Comparison of ENCODE assay signal across 27 cellular contexts in the genomic region with DNA sequence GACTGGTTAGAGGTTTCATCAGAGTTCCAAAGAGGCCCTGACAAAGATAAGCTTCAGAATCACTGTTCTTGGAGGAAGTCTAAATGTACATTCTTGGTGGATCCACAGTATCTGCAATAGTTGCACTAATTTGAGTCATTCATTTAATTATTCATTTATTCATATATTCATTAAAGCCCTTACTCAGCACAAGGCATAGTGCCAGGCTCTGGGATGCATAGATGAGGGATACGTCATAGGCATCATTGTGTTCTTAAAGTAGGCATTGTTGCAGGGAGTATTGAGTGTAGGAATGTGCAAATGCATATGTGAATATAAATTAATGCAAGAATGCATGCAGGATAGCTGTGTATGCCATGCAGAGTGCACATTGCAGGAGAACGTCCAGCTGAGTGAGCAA.
DNase-seq lines count a peak whose midpoint lies in the region; ATAC-seq, FAIRE-seq and TF ChIP-seq lines count a peak whose summit lies in the region.
"Had no signal": no experiment of that assay in that cellular context is flagged by ENCODE, and none has a peak within 500 bp of the region (broad histone marks: within the 10 kb centered on the region; RNA-seq: fewer than 3 reads in every experiment).

No MANE protein-coding gene starts in this region.

- H3K9me3 Mint-ChIP-seq in Caco-2 (ENCODE audit: unreplicated experiment), result peaks cover 13% of the 10 kb centered on the region
- H3K9me3 Mint-ChIP-seq in mesothelial cell of epicardium, result no peaks in the 10 kb centered on the region
- H3K9me3 Mint-ChIP-seq in CD4-positive, alpha-beta memory T cell, result peaks cover 0 to 7% (median 3%) of the 10 kb centered on the region in 8 donors

- 82% methylated on average over 2 of the region's 2 CpGs for WGBS in smooth muscle cell (ENCODE audit: low lambda C conversion rate)

- H3K4me3 Mint-ChIP-seq in Caco-2 (ENCODE audit: unreplicated experiment) (no peak overlapping the region), mesothelial cell of epicardium (no peak overlapping the region)
- H3K4me3 Mint-ChIP-seq in CD4-positive, alpha-beta memory T cell, result no peak overlapping the region
- H3K4me3 Mint-ChIP-seq: B cell; CD8-positive, alpha-beta memory T cell had no signal

- H3K27me3 Mint-ChIP-seq in Caco-2 (ENCODE audit: insufficient read depth, unreplicated experiment) (no peaks in the 10 kb centered on the region), mesothelial cell of epicardium (ENCODE audit: low read depth) (peaks cover 22% of the 10 kb centered on the region)
- peaks cover 2 to 17% of the 10 kb centered on the region in 2 donors for H3K27me3 Mint-ChIP-seq in CD4-positive, alpha-beta memory T cell
- H3K27me3 Mint-ChIP-seq: B cell had no signal

- BruUV-seq in Caco-2 (replicated peaks; lab: Mats Ljungman, UMichigan), result no TSS peak

- no peak overlapping the region for H3K9ac ChIP-seq in smooth muscle cell (ENCODE audit: low read depth)

- peaks cover 32% of the 10 kb centered on the region for H3K4me1 Mint-ChIP-seq in Caco-2 (ENCODE audit: low read depth, unreplicated experiment)
- peaks cover 3% of the 10 kb centered on the region for H3K4me1 Mint-ChIP-seq in mesothelial cell of epicardium
- no peaks in the 10 kb centered on the region for H3K4me1 Mint-ChIP-seq in CD4-positive, alpha-beta memory T cell
- H3K4me1 Mint-ChIP-seq: B cell; CD8-positive, alpha-beta memory T cell had no signal

- H2AFZ ChIP-seq in smooth muscle cell (ENCODE audit: low read depth), result no peak overlapping the region

- H3K36me3 ChIP-seq in Caco-2 (ENCODE audit: control insufficient read depth, insufficient read depth, low read length) (no peaks in the 10 kb centered on the region; the same call in 1 of the 2 replicates), RWPE2 (ENCODE audit: low read depth) (no peaks in the 10 kb centered on the region), bronchial epithelial cell (ENCODE audit: control insufficient read depth, insufficient read depth, low read length) (no peaks in the 10 kb centered on the region), smooth muscle cell (ENCODE audit: low read depth) (no peaks in the 10 kb centered on the region)
- H3K36me3 ChIP-seq in CD4-positive, alpha-beta memory T cell (ENCODE audit: insufficient read depth, low read length), result no peaks in the 10 kb centered on the region

- H4K20me1 ChIP-seq in smooth muscle cell (ENCODE audit: low read depth), result no peaks in the 10 kb centered on the region

- peaks cover 10% of the 10 kb centered on the region for H3F3A ChIP-seq in smooth muscle cell (ENCODE audit: low read depth)

- CTCF ChIA-PET in Caco-2 (lab: Charles Lee), result no interaction called here
- CTCF ChIA-PET in CD4-positive, alpha-beta memory T cell (lab: Charles Lee; ENCODE audit: partially characterized antibody), result no interaction called here

- H3K79me2 ChIP-seq in smooth muscle cell (ENCODE audit: low read depth), result no peaks in the 10 kb centered on the region

- H3K27ac ChIP-seq in RWPE2 (ENCODE audit: poor library complexity, severe bottlenecking) (peak overlapping the region; percentile 78), smooth muscle cell (ENCODE audit: low read depth) (peak overlapping the region; percentile 23)
- no peak overlapping the region for H3K27ac ChIP-seq in CD4-positive, alpha-beta memory T cell (ENCODE audit: low read depth, low read length)
- H3K27ac ChIP-seq: C4-2B had no signal

- H3K27me3 ChIP-seq in Caco-2 (replicated peaks; ENCODE audit: control insufficient read depth, insufficient read depth, low read length), result no peaks in the 10 kb centered on the region
- H3K27me3 ChIP-seq in RWPE2 (ENCODE audit: insufficient read depth, poor library complexity, severe bottlenecking), result no peaks in the 10 kb centered on the region
- no peaks in the 10 kb centered on the region for H3K27me3 ChIP-seq in bronchial epithelial cell (ENCODE audit: control insufficient read depth, insufficient read depth, low read length)
- H3K27me3 ChIP-seq in smooth muscle cell (ENCODE audit: low read depth), result no peaks in the 10 kb centered on the region
- H3K27me3 ChIP-seq in CD4-positive, alpha-beta memory T cell (ENCODE audit: insufficient read depth, low read length), result no peaks in the 10 kb centered on the region

- H3K36me3 Mint-ChIP-seq in Caco-2 (ENCODE audit: insufficient read depth, unreplicated experiment), result peaks cover 13% of the 10 kb centered on the region
- no peaks in the 10 kb centered on the region for H3K36me3 Mint-ChIP-seq in mesothelial cell of epicardium
- H3K36me3 Mint-ChIP-seq in CD4-positive, alpha-beta memory T cell, result no peaks in the 10 kb centered on the region
- H3K36me3 Mint-ChIP-seq: CD8-positive, alpha-beta memory T cell had no signal

- intact Hi-C loops in Caco-2 (cut with micrococcal nuclease; ENCODE audit: unreplicated experiment), result loop anchor here (10.0 kb wide), 1 partner anchor 122 kb away; no protein-coding TSS in a partner anchor
- intact Hi-C loops in CD4-positive, alpha-beta memory T cell (cut with micrococcal nuclease), result no loop called here

- H3K4me3 ChIP-seq in Caco-2 (ENCODE audit: low read depth, low read length), result no peak overlapping the region
- no peak overlapping the region for H3K4me3 ChIP-seq in RWPE2 (ENCODE audit: severe bottlenecking)
- H3K4me3 ChIP-seq in bronchial epithelial cell (ENCODE audit: low read depth, low read length), result no peak overlapping the region
- no peak overlapping the region for H3K4me3 ChIP-seq in smooth muscle cell
- H3K4me3 ChIP-seq in CD4-positive, alpha-beta memory T cell (ENCODE audit: low read length in 2 of 2), result no peak overlapping the region
- H3K4me3 ChIP-seq: K562 had no signal

- H3K27ac Mint-ChIP-seq in Caco-2 (ENCODE audit: unreplicated experiment) (peak overlapping the region; percentile 71), mesothelial cell of epicardium (no peak overlapping the region)
- no peak overlapping the region for H3K27ac Mint-ChIP-seq in CD4-positive, alpha-beta memory T cell
- H3K27ac Mint-ChIP-seq: B cell; CD8-positive, alpha-beta memory T cell had no signal

- TF ChIP-seq CTCF in Caco-2 (IDR thresholded peaks at IDR 0.05; ENCODE audit: insufficient read depth in 1 of 2, low read depth in 1 of 2, low read length in 1 of 2, severe bottlenecking in 1 of 2, unreplicated experiment in 1 of 2), result no peak
- TF ChIP-seq CTCF in RWPE2 (IDR thresholded peaks at IDR 0.05; ENCODE audit: poor library complexity, severe bottlenecking), result no peak
- no peak for TF ChIP-seq CTCF in bronchial epithelial cell (IDR thresholded peaks at IDR 0.05; ENCODE audit: insufficient read depth, low read length, severe bottlenecking)
- TF ChIP-seq CTCF in smooth muscle cell (IDR thresholded peaks at IDR 0.05; ENCODE audit: borderline replicate concordance, insufficient read depth, poor library complexity, severe bottlenecking), result no peak
- no peak for TF ChIP-seq CTCF in mesothelial cell of epicardium (IDR thresholded peaks at IDR 0.05; ENCODE audit: unreplicated experiment)

- H3K9me3 ChIP-seq in Caco-2 (no peaks in the 10 kb centered on the region), RWPE2 (ENCODE audit: severe bottlenecking) (no peaks in the 10 kb centered on the region), smooth muscle cell (replicated peaks; ENCODE audit: low read depth) (no peaks in the 10 kb centered on the region)
- H3K9me3 ChIP-seq in CD4-positive, alpha-beta memory T cell (ENCODE audit: control insufficient read depth in 1 of 2, low read length in 2 of 2), result no peaks in the 10 kb centered on the region

- POLR2A ChIA-PET in Caco-2 (lab: Charles Lee), result no interaction called here
- POLR2A ChIA-PET in CD4-positive, alpha-beta memory T cell (lab: Charles Lee; ENCODE audit: partially characterized antibody), result no interaction called here

- DNase-seq in Caco-2 (no peak), RWPE2 (ENCODE audit: low spot score) (no peak), bronchial epithelial cell (ENCODE audit: low read depth) (peak; percentile 80), smooth muscle cell (lab: John Stamatoyannopoulos, UW; ENCODE audit: unreplicated experiment) (no peak), mesothelial cell of epicardium (ENCODE audit: low spot score in 2 of 2, unreplicated experiment in 2 of 2) (no peak), NCI-H146 treated with DMSO at 0.1 percent for 48 hours (lab: John Stamatoyannopoulos, UW; ENCODE audit: unreplicated experiment) (no peak)
- no peak for DNase-seq in CD4-positive, alpha-beta memory T cell
- DNase-seq: Calu3; CD8-positive, alpha-beta memory T cell; DND-41; HCEC 1CT; Kasumi-1; NCI-H1105 treated with DMSO at 0.1 percent for 48 hours; NCI-H1694 treated with DMSO at 0.1 percent for 48 hours; NCI-H2081; NCI-H2171; NCI-H226; NCI-H510A; NCI-H69; RPMI8226; SHP77 treated with DMSO at 0.1 percent for 48 hours had no signal

- FAIRE-seq in bronchial epithelial cell (lab: Jason Lieb, UNC), result no peak
- FAIRE-seq: GM12892, GM19239, H1, K562 had no signal

- peak overlapping the region; percentile 27 for H3K4me2 ChIP-seq in smooth muscle cell

- peak; percentile 24 for ATAC-seq in RWPE2 (ENCODE audit: low read depth)
- ATAC-seq: K562 had no signal

- H3K4me1 ChIP-seq in Caco-2 (peaks cover 26% of the 10 kb centered on the region), RWPE2 (ENCODE audit: insufficient read depth, poor library complexity, severe bottlenecking) (peaks cover 28% of the 10 kb centered on the region), smooth muscle cell (ENCODE audit: low read depth) (peaks cover 19% of the 10 kb centered on the region)
- H3K4me1 ChIP-seq in CD4-positive, alpha-beta memory T cell (ENCODE audit: insufficient read depth, low read length), result no peaks in the 10 kb centered on the region
